Comparison of ENCODE assay signal across 10 cellular contexts in genomic region chr14:75543258-75543657, GRCh38. TPM values are rescaled to one million over a fixed set of nuclear protein-coding genes. Genes with fewer than 3 reads are reported as not detected.
A peak's percentile ranks its signal among the peaks of the same experiment; 100 is the strongest.
DNase-seq lines count a peak whose midpoint lies in the region; ATAC-seq, FAIRE-seq and TF ChIP-seq lines count a peak whose summit lies in the region.
"Had no signal": no experiment of that assay in that cellular context is flagged by ENCODE, and none has a peak within 500 bp of the region (broad histone marks: within the 10 kb centered on the region; RNA-seq: fewer than 3 reads in every experiment).

No MANE protein-coding gene starts in this region.

- in situ Hi-C loops in gastrocnemius medialis (cut with MboI; ENCODE audit: low sequenced_read_pairs in 4 of 4): no loop called here

- H3K36me3 Mint-ChIP-seq in central memory CD8-positive, alpha-beta T cell (ENCODE audit: insufficient read depth): peaks cover 26% of the 10 kb centered on the region

- ATAC-seq in GM18502 (IDR thresholded peaks at IDR 0.05; ENCODE audit: poor library complexity, unreplicated experiment) (peak; percentile 1), HG03354 (IDR thresholded peaks at IDR 0.05; ENCODE audit: poor library complexity, severe bottlenecking, unreplicated experiment) (peak; percentile 18), gastrocnemius medialis (no peak), left ventricle myocardium superior (no peak)
- peak; percentile 9 for ATAC-seq in central memory CD8-positive, alpha-beta T cell (replicated peaks; ENCODE audit: extremely low read depth, poor library complexity, severe bottlenecking)

- no peaks in the 10 kb centered on the region for H3K27me3 Mint-ChIP-seq in central memory CD8-positive, alpha-beta T cell

- H3K4me3 Mint-ChIP-seq in central memory CD8-positive, alpha-beta T cell: peak overlapping the region; percentile 76

- peak overlapping the region; percentile 51 to 57 for H3K27ac ChIP-seq in prostate gland
- peak overlapping the region in 1 of 4 donors; percentile 7 for H3K27ac ChIP-seq in gastrocnemius medialis

- DNase-seq in central memory CD8-positive, alpha-beta T cell (ENCODE audit: low spot score in 2 of 2): no peak
- no peak for DNase-seq in prostate gland (ENCODE audit: low spot score)
- no peak for DNase-seq in gastrocnemius medialis
- DNase-seq in frontal cortex (ENCODE audit: low spot score in 2 of 2): no peak
- no peak for DNase-seq in left ventricle myocardium superior
- no peak for DNase-seq in HCEC 1CT
- DNase-seq: NCI-H1694 treated with DMSO at 0.1 percent for 48 hours had no signal

- no peaks in the 10 kb centered on the region for H3K36me3 ChIP-seq in prostate gland
- H3K36me3 ChIP-seq in gastrocnemius medialis: no peaks in the 10 kb centered on the region
- H3K36me3 ChIP-seq: right atrium auricular region had no signal

- H3K9me3 ChIP-seq in prostate gland: no peaks in the 10 kb centered on the region
- no peaks in the 10 kb centered on the region for H3K9me3 ChIP-seq in gastrocnemius medialis
- H3K9me3 ChIP-seq: right atrium auricular region had no signal

- TF ChIP-seq POLR2A in prostate gland (IDR thresholded peaks at IDR 0.05) (no peak), gastrocnemius medialis (IDR thresholded peaks at IDR 0.05) (no peak)

- H3K27me3 ChIP-seq in prostate gland (replicated peaks; ENCODE audit: insufficient read depth) (no peaks in the 10 kb centered on the region), gastrocnemius medialis (no peaks in the 10 kb centered on the region)
- H3K27me3 ChIP-seq: right atrium auricular region had no signal

- no peaks in the 10 kb centered on the region for H3K4me1 ChIP-seq in prostate gland (replicated peaks)
- peaks cover 0 to 7% of the 10 kb centered on the region in 2 donors for H3K4me1 ChIP-seq in gastrocnemius medialis

- no peak for FAIRE-seq in frontal cortex (lab: Jason Lieb, UNC)

- H3K9me3 Mint-ChIP-seq in central memory CD8-positive, alpha-beta T cell: no peaks in the 10 kb centered on the region

- peaks cover 77% of the 10 kb centered on the region for H3K4me1 Mint-ChIP-seq in central memory CD8-positive, alpha-beta T cell

- 73% methylated on average over 4 of the region's 4 CpGs for WGBS in prostate gland

- TF ChIP-seq CTCF in prostate gland (IDR thresholded peaks at IDR 0.05) (no peak), gastrocnemius medialis (IDR thresholded peaks at IDR 0.05 in 4 of 5, conservative IDR thresholded peaks at IDR 0.05 in 1 of 5) (no peak)

- intact Hi-C loops in prostate gland (cut with DNase I) (no loop called here), gastrocnemius medialis (cut with DNase I; ENCODE audit: low total_unique reads) (no loop called here), left ventricle myocardium superior (cut with micrococcal nuclease) (no loop called here)

- H3K27ac Mint-ChIP-seq in central memory CD8-positive, alpha-beta T cell (ENCODE audit: low read depth): peak overlapping the region; percentile 95

- H3K4me3 ChIP-seq in prostate gland (no peak overlapping the region), gastrocnemius medialis (no peak overlapping the region)
- H3K4me3 ChIP-seq: right atrium auricular region had no signal

RNA-seq across cellular contexts. Expression of gene BATF, which starts 21.0 kb away (rescaled TPM):
- 10 to 100 TPM in 1 of 2 donors, 1 to 10 TPM in 1; 3.1 to 11.8 TPM for total RNA-seq in prostate gland
- 1 to 10 TPM in 2 of 4 donors, under 1 TPM in 2; 0.36 to 5.2 (median 1.1) TPM for total RNA-seq in gastrocnemius medialis
- 0.82 TPM for total RNA-seq in frontal cortex
- total RNA-seq in left ventricle myocardium superior: 0.74 TPM

RNA-seq across cellular contexts. Expression of gene FLVCR2, which starts 35.2 kb away (rescaled TPM):
- total RNA-seq in prostate gland: 10 to 100 TPM in 1 of 2 donors, 1 to 10 TPM in 1; 3.1 to 22.2 TPM
- 10 to 100 TPM in 3 of 4 donors, 1 to 10 TPM in 1; 5.1 to 65.5 (median 14.5) TPM for total RNA-seq in gastrocnemius medialis
- 2.9 TPM for total RNA-seq in frontal cortex
- 5.6 TPM for total RNA-seq in left ventricle myocardium superior

Comparison
In these comparisons a context has a peak if more than half of its experiments do, and no peak if none do; other contexts are left out.
1. ATAC-seq: peak in GM18502 (single experiment), HG03354 (single experiment) and central memory CD8-positive, alpha-beta T cell (single experiment); none in gastrocnemius medialis (0 of 2) and left ventricle myocardium superior (single experiment).